ENCODE assay signal across 8 cellular contexts in the genomic region with DNA sequence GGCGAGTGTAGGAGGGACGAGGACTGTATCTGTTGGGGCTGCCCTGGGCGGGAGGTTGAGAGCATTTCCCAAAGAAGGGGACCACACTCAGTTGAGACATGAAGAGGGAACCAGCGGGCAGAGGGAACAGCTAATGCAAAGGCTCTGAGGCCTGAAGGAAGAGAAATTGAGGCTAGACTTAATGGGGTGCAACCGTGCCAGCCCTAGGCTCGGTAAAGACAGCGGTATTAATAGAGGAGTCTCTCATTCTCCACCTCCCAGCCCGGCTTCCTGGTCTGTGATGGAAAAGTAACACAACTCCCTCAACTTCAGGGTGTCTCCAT. TPM values are rescaled to one million over a fixed set of nuclear protein-coding genes. Genes with fewer than 3 reads are reported as not detected.
DNase-seq lines count a peak whose midpoint lies in the region; ATAC-seq and TF ChIP-seq lines count a peak whose summit lies in the region.

No MANE protein-coding gene starts in this region.

- WGBS in liver, result 79% methylated on average over 8 of the region's 8 CpGs

- H3K27me3 ChIP-seq in cardiac muscle cell (no peaks in the 10 kb centered on the region), adipocyte (replicated peaks; ENCODE audit: control insufficient read depth, insufficient read depth, low read length) (no peaks in the 10 kb centered on the region), liver (ENCODE audit: control insufficient read depth in 4 of 4, insufficient read depth in 4 of 4, low read length in 3 of 4) (no peaks in the 10 kb centered on the region), upper lobe of right lung (no peaks in the 10 kb centered on the region)

- H3K4me3 ChIP-seq in cardiac muscle cell (peak overlapping the region; percentile 64), adipocyte (ENCODE audit: low read length) (peak overlapping the region; percentile 92), liver (ENCODE audit: low read depth in 1 of 3, low read length in 3 of 3) (peak overlapping the region; percentile 43 to 87 (median 86)), upper lobe of right lung (peak overlapping the region; percentile 91)

- no peak overlapping the region for H3K27ac ChIP-seq in cardiac muscle cell
- no peak overlapping the region for H3K27ac ChIP-seq in liver (ENCODE audit: low read depth in 1 of 2, low read length in 2 of 2)
- H3K27ac ChIP-seq in upper lobe of right lung, result no peak overlapping the region

- H3K4me1 ChIP-seq in cardiac muscle cell (ENCODE audit: low read depth), result peaks cover 7% of the 10 kb centered on the region
- H3K4me1 ChIP-seq in adipocyte (ENCODE audit: control insufficient read depth, insufficient read depth, low read length), result peaks cover 10% of the 10 kb centered on the region
- peaks cover 7 to 19% (median 14%) of the 10 kb centered on the region in 4 donors for H3K4me1 ChIP-seq in liver (ENCODE audit: control insufficient read depth in 4 of 4, insufficient read depth in 4 of 4, low read length in 3 of 4)
- peaks cover 18% of the 10 kb centered on the region for H3K4me1 ChIP-seq in upper lobe of right lung

- no peak for DNase-seq in cardiac muscle cell (ENCODE audit: low read depth in 1 of 2, low spot score in 1 of 2)
- no peak for DNase-seq in left cardiac atrium
- DNase-seq in adipocyte (ENCODE audit: low read depth), result no peak
- DNase-seq in upper lobe of right lung, result no peak
- no peak for DNase-seq in iPS-NIHi7 (ENCODE audit: extremely low spot score)
- no peak for DNase-seq in MV-4-11 (lab: John Stamatoyannopoulos, UW)
- DNase-seq in NCI-H2227 treated with DMSO at 0.1 percent for 48 hours (lab: John Stamatoyannopoulos, UW), result no peak

- H3K36me3 ChIP-seq in cardiac muscle cell (peaks cover 6% of the 10 kb centered on the region), adipocyte (ENCODE audit: control insufficient read depth, insufficient read depth, low read length, severe bottlenecking) (peaks cover 23% of the 10 kb centered on the region), liver (ENCODE audit: control insufficient read depth in 4 of 4, insufficient read depth in 3 of 4, low read depth in 1 of 4, low read length in 3 of 4) (peaks cover 0 to 12% (median 2%) of the 10 kb centered on the region in 4 donors), upper lobe of right lung (peaks cover 17% of the 10 kb centered on the region)

- no peak for TF ChIP-seq CTCF in cardiac muscle cell (IDR thresholded peaks at IDR 0.05; ENCODE audit: low read depth, low read length)
- TF ChIP-seq CTCF in liver (IDR thresholded peaks at IDR 0.05; ENCODE audit: low read depth, low read length, missing input control), result no peak
- TF ChIP-seq CTCF in upper lobe of right lung (IDR thresholded peaks at IDR 0.05), result no peak

- ATAC-seq in left cardiac atrium, result no peak
- no peak for ATAC-seq in upper lobe of right lung

- no peak for TF ChIP-seq RAD21 in liver (IDR thresholded peaks at IDR 0.05)

- intact Hi-C loops in left cardiac atrium (cut with DNase I) (no loop called here), upper lobe of right lung (cut with DNase I) (no loop called here)

- peak overlapping the region; percentile 92 for H3K9ac ChIP-seq in adipocyte (ENCODE audit: low read length)
- no peak overlapping the region for H3K9ac ChIP-seq in liver (ENCODE audit: low read depth in 1 of 2, low read length in 2 of 2)

- no peaks in the 10 kb centered on the region for H3K9me3 ChIP-seq in cardiac muscle cell (ENCODE audit: low read depth)
- H3K9me3 ChIP-seq in adipocyte (ENCODE audit: control insufficient read depth, low read length), result no peaks in the 10 kb centered on the region
- H3K9me3 ChIP-seq in liver (ENCODE audit: control insufficient read depth in 4 of 4, low read length in 3 of 4), result no peaks in the 10 kb centered on the region
- H3K9me3 ChIP-seq in upper lobe of right lung, result no peaks in the 10 kb centered on the region

TF ChIP-seq in liver, 16 proteins besides CTCF, POLR2A, EP300 and RAD21:
- no peak for TF ChIP-seq HNF4G (IDR thresholded peaks at IDR 0.05)
- TF ChIP-seq, protein P1, sequence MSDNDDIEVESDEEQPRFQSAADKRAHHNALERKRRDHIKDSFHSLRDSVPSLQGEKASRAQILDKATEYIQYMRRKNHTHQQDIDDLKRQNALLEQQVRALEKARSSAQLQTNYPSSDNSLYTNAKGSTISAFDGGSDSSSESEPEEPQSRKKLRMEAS (IDR thresholded peaks at IDR 0.05), result no peak
- TF ChIP-seq HNF4A (conservative IDR thresholded peaks at IDR 0.05), result no peak
- TF ChIP-seq SP1 (IDR thresholded peaks at IDR 0.05), result no peak
- no peak for TF ChIP-seq YY1 (IDR thresholded peaks at IDR 0.05)
- TF ChIP-seq JUND (IDR thresholded peaks at IDR 0.05), result no peak
- no peak for TF ChIP-seq FOXA1 (IDR thresholded peaks at IDR 0.05)
- TF ChIP-seq, protein P2, sequence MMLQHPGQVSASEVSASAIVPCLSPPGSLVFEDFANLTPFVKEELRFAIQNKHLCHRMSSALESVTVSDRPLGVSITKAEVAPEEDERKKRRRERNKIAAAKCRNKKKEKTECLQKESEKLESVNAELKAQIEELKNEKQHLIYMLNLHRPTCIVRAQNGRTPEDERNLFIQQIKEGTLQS (IDR thresholded peaks at IDR 0.05), result no peak
- no peak for TF ChIP-seq FOXA2 (IDR thresholded peaks at IDR 0.05)
- no peak for TF ChIP-seq EGR1 (IDR thresholded peaks at IDR 0.05; ENCODE audit: low read depth in 2 of 2)

RNA-seq across cellular contexts. Expression of a gene that starts 1.2 kb away (rescaled TPM):
- 38.2 and 74.5 TPM in 2 replicates for total RNA-seq in cardiac muscle cell
- 25.5 and 51.7 TPM in 2 replicates for polyA plus RNA-seq in cardiac muscle cell
- 10 to 100 TPM in 1 of 2 donors, 1 to 10 TPM in 1; 8.7 to 13.4 TPM for total RNA-seq in left cardiac atrium
- 10 to 100 TPM in 1 of 2 donors, 1 to 10 TPM in 1; 3.6 to 12.1 TPM for total RNA-seq in liver
- polyA plus RNA-seq in liver, result 10 to 100 TPM; 16.1 to 28.0 TPM
- 8.2 TPM for total RNA-seq in upper lobe of right lung

RNA-seq across cellular contexts. Expression of a gene that starts 9.7 kb away (rescaled TPM):
- total RNA-seq in cardiac muscle cell (11.3 and 13.0 TPM in 2 replicates), left cardiac atrium (10 to 100 TPM; 23.8 to 29.2 TPM), liver (under 1 TPM; 0.33 to 0.84 TPM), upper lobe of right lung (1.9 TPM)
- polyA plus RNA-seq in cardiac muscle cell (12.5 and 15.3 TPM in 2 replicates), liver (1 to 10 TPM in 1 of 2 donors, under 1 TPM in 1; 0.74 to 1.7 TPM)

RNA-seq across cellular contexts. Expression of a gene that starts 20.6 kb away (rescaled TPM):
- total RNA-seq in cardiac muscle cell, result 0.98 and 1.4 TPM in 2 replicates
- 1.0 TPM in 1 of 2 replicates, not detected in the other for polyA plus RNA-seq in cardiac muscle cell
- total RNA-seq in left cardiac atrium, result 10 to 100 TPM; 43.7 to 68.9 TPM
- 100 to 1,000 TPM in 1 of 2 donors, 10 to 100 TPM in 1; 60.2 to 129 TPM for total RNA-seq in liver
- 100 to 1,000 TPM in 1 of 2 donors, 10 to 100 TPM in 1; 89.0 to 130 TPM for polyA plus RNA-seq in liver
- 554 TPM for total RNA-seq in upper lobe of right lung

RNA-seq across cellular contexts. Expression of a gene that starts 32.1 kb away (rescaled TPM):
- total RNA-seq in cardiac muscle cell (0.67 and 8.3 TPM in 2 replicates), left cardiac atrium (under 1 TPM in 1 of 2 donors, not detected in 1; 0.55 TPM), liver (under 1 TPM; 0.51 to 0.75 TPM), upper lobe of right lung (7.6 TPM)
- polyA plus RNA-seq in cardiac muscle cell (1.1 TPM in 2 replicates), liver (under 1 TPM in 1 of 2 donors, not detected in 1; 0.23 TPM)

RNA-seq across cellular contexts. Expression of a gene that starts 41.2 kb away (rescaled TPM):
- 64.7 and 72.0 TPM in 2 replicates for total RNA-seq in cardiac muscle cell
- polyA plus RNA-seq in cardiac muscle cell, result 48.5 and 53.8 TPM in 2 replicates
- total RNA-seq in left cardiac atrium, result 10 to 100 TPM; 22.1 to 24.5 TPM
- 10 to 100 TPM in 1 of 2 donors, 1 to 10 TPM in 1; 9.1 to 37.8 TPM for total RNA-seq in liver
- polyA plus RNA-seq in liver, result 1 to 10 TPM; 1.5 to 6.2 TPM
- 24.2 TPM for total RNA-seq in upper lobe of right lung

Comparison
In these comparisons a context has a peak if more than half of its experiments do, and no peak if none do; other contexts are left out.
1. RNA of a gene that starts 20.6 kb away (total RNA-seq): 554 TPM in upper lobe of right lung (single experiment), 60.2 to 129 TPM in liver and 43.7 to 68.9 TPM in left cardiac atrium; 0.98 to 1.4 TPM in cardiac muscle cell; every median in the first group is over 10 times any median in the second.
2. Peak in every context shown above with its lines, with median percentiles within 50 percentile points of each other: H3K4me3 ChIP-seq.